In genomic region chr2:108786008-108786353, GRCh38 we compare ENCODE assay signal across 8 cellular contexts. TPM values are rescaled to one million over a fixed set of nuclear protein-coding genes. Genes with fewer than 3 reads are reported as not detected.
DNase-seq lines count a peak whose midpoint lies in the region; ATAC-seq and TF ChIP-seq lines count a peak whose summit lies in the region.

No MANE protein-coding gene starts in this region.

- TF ChIP-seq POLR2A in tibial nerve (IDR thresholded peaks at IDR 0.05), result no peak

- TF ChIP-seq CTCF in left lung (IDR thresholded peaks at IDR 0.05), result no peak
- TF ChIP-seq CTCF in tibial nerve (IDR thresholded peaks at IDR 0.05), result no peak

- H3K4me3 Mint-ChIP-seq in activated naive CD4-positive, alpha-beta T cell treated with anti-CD3 and anti-CD28 coated beads for 36 hours, result peak overlapping the region; percentile 97
- H3K4me3 Mint-ChIP-seq in activated naive CD8-positive, alpha-beta T cell treated with anti-CD3 and anti-CD28 coated beads for 36 hours, result peak overlapping the region; percentile 93

- H3K4me1 Mint-ChIP-seq in activated naive CD4-positive, alpha-beta T cell treated with anti-CD3 and anti-CD28 coated beads for 36 hours (ENCODE audit: low read depth), result peaks cover 14% of the 10 kb centered on the region
- H3K4me1 Mint-ChIP-seq in activated naive CD8-positive, alpha-beta T cell treated with anti-CD3 and anti-CD28 coated beads for 36 hours, result peaks cover 17% of the 10 kb centered on the region

- WGBS in tibial nerve, 2 donors, result 0 to 3% methylated on average over 1 of the region's 1 CpG

- H3K9me3 ChIP-seq in left lung, result no peaks in the 10 kb centered on the region
- H3K9me3 ChIP-seq in tibial nerve, result no peaks in the 10 kb centered on the region

- DNase-seq in activated naive CD4-positive, alpha-beta T cell treated with anti-CD3 and anti-CD28 coated beads for 36 hours, result no peak
- no peak for DNase-seq in activated naive CD4-positive, alpha-beta T cell treated with anti-CD3 and anti-CD28 coated beads, Interleukin-2, amount 50 U/mL, for 16 hours
- DNase-seq in activated naive CD8-positive, alpha-beta T cell treated with anti-CD3 and anti-CD28 coated beads for 36 hours, result no peak
- DNase-seq in left lung, result no peak
- no peak for DNase-seq in tibial nerve (ENCODE audit: low spot score in 2 of 2)
- DNase-seq in glomerular visceral epithelial cell (ENCODE audit: extremely low spot score), result no peak
- DNase-seq in cerebellum (ENCODE audit: low spot score), result no peak
- no peak for DNase-seq in DMS79 (lab: John Stamatoyannopoulos, UW)

- H3K27ac ChIP-seq in left lung (peak overlapping the region; percentile 70 to 77), tibial nerve (peak overlapping the region in 3 of 4 donors; percentile 83 to 84 (median 83))

- H3K36me3 ChIP-seq in left lung (peaks cover 0 to 34% of the 10 kb centered on the region in 2 donors), tibial nerve (peaks cover 0 to 39% (median 0%) of the 10 kb centered on the region in 3 donors)

- CTCF ChIA-PET in activated naive CD4-positive, alpha-beta T cell treated with anti-CD3 and anti-CD28 coated beads for 36 hours (lab: Charles Lee), result interaction anchor here (0.8 kb wide), 1 partner anchor 208 kb away, joined by 4 read pairs; no protein-coding TSS in a partner anchor

- H3K36me3 Mint-ChIP-seq in activated naive CD4-positive, alpha-beta T cell treated with anti-CD3 and anti-CD28 coated beads for 36 hours (ENCODE audit: low read depth), result peaks cover 17% of the 10 kb centered on the region
- peaks cover 24% of the 10 kb centered on the region for H3K36me3 Mint-ChIP-seq in activated naive CD8-positive, alpha-beta T cell treated with anti-CD3 and anti-CD28 coated beads for 36 hours

- no peak for ATAC-seq in left lung

- no peaks in the 10 kb centered on the region for H3K27me3 Mint-ChIP-seq in activated naive CD4-positive, alpha-beta T cell treated with anti-CD3 and anti-CD28 coated beads for 36 hours (ENCODE audit: low read depth)
- H3K27me3 Mint-ChIP-seq in activated naive CD8-positive, alpha-beta T cell treated with anti-CD3 and anti-CD28 coated beads for 36 hours, result no peaks in the 10 kb centered on the region

- H3K27ac Mint-ChIP-seq in activated naive CD4-positive, alpha-beta T cell treated with anti-CD3 and anti-CD28 coated beads for 36 hours, result peak overlapping the region; percentile 87
- peak overlapping the region; percentile 97 for H3K27ac Mint-ChIP-seq in activated naive CD8-positive, alpha-beta T cell treated with anti-CD3 and anti-CD28 coated beads for 36 hours

- TF ChIP-seq EP300 in tibial nerve (IDR thresholded peaks at IDR 0.05), result no peak

- intact Hi-C loops in activated naive CD4-positive, alpha-beta T cell treated with anti-CD3 and anti-CD28 coated beads for 36 hours (cut with micrococcal nuclease), result loop anchor here (1.0 to 5.0 kb wide), 5 partner anchors 67 to 826 kb away; partner anchors contain the start of genes RANBP2, SEPTIN10 and SOWAHC
- intact Hi-C loops in left lung (cut with DNase I), result no loop called here

- H3K4me3 ChIP-seq in left lung (peak overlapping the region; percentile 69), tibial nerve (peak overlapping the region; percentile 51 to 93 (median 76))

- H3K4me1 ChIP-seq in left lung (peaks cover 4 to 15% of the 10 kb centered on the region in 2 donors), tibial nerve (peaks cover 0 to 18% (median 6%) of the 10 kb centered on the region in 4 donors)

- H3K9me3 Mint-ChIP-seq in activated naive CD4-positive, alpha-beta T cell treated with anti-CD3 and anti-CD28 coated beads for 36 hours, result no peaks in the 10 kb centered on the region
- H3K9me3 Mint-ChIP-seq in activated naive CD8-positive, alpha-beta T cell treated with anti-CD3 and anti-CD28 coated beads for 36 hours, result no peaks in the 10 kb centered on the region

- H3K27me3 ChIP-seq in left lung (no peaks in the 10 kb centered on the region), tibial nerve (no peaks in the 10 kb centered on the region)

RNA-seq across cellular contexts. Expression of gene CCDC138, which starts 0.6 kb away (rescaled TPM):
- total RNA-seq in activated naive CD4-positive, alpha-beta T cell treated with anti-CD3 and anti-CD28 coated beads for 36 hours, result 1 to 10 TPM; 7.4 to 9.5 TPM
- 10 to 100 TPM; 15.0 to 17.0 TPM for total RNA-seq in activated naive CD8-positive, alpha-beta T cell treated with anti-CD3 and anti-CD28 coated beads for 36 hours
- 1 to 10 TPM; 3.8 to 4.5 TPM for total RNA-seq in left lung
- total RNA-seq in tibial nerve, result 1 to 10 TPM; 5.9 to 8.7 (median 6.5) TPM
- total RNA-seq in cerebellum, result 30.8 TPM
